ENCODE assay signal across 1 cellular context in the genomic region with DNA sequence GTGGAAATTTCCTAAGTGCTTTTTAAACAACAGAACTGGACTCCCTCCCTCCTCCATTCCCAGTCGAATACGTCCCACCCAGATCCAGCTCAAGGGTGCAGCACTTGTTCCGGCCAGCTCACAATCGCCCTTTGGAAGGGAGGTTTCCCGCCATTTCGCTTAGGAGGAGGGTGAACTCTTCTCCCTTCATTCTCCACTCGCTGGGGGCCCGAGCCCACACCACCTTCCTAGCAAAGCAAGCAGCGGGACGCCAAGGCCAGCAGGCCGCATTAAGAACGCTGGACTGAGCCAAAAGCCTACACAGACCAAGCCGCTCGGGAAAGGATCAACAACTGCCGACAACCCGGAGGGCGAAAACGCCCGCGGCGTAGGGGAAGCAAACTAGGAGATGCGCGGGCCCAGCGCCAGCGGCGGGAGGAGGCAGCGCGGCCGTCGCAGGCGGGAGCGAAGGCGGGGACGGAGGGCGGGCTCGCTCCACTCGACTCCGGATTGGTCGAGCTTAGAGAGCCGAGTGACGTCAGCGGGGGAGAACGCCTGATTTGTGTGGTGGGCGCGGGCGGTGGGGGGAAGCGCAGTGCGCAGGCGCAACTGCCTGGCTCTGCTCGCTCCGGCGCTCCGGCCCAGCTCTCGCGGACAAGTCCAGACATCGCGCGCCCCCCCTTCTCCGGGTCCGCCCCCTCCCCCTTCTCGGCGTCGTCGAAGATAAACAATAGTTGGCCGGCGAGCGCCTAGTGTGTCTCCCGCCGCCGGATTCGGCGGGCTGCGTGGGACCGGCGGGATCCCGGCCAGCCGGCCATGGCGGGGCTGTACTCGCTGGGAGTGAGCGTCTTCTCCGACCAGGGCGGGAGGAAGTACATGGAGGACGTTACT.
TF ChIP-seq lines count a peak whose summit lies in the region.

A gene (plus strand): TSS at position 574 of the 870 bp plus-strand sequence. CDS start 222 bp downstream, at position 796.

TF ChIP-seq in K562, 482 proteins besides CTCF, POLR2A, EP300 and RAD21 (continued from another document and continues in another):
- TF ChIP-seq, protein P1, sequence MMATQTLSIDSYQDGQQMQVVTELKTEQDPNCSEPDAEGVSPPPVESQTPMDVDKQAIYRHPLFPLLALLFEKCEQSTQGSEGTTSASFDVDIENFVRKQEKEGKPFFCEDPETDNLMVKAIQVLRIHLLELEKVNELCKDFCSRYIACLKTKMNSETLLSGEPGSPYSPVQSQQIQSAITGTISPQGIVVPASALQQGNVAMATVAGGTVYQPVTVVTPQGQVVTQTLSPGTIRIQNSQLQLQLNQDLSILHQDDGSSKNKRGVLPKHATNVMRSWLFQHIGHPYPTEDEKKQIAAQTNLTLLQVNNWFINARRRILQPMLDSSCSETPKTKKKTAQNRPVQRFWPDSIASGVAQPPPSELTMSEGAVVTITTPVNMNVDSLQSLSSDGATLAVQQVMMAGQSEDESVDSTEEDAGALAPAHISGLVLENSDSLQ (IDR thresholded peaks at IDR 0.05), result peak; percentile 85
- TF ChIP-seq, protein P2, sequence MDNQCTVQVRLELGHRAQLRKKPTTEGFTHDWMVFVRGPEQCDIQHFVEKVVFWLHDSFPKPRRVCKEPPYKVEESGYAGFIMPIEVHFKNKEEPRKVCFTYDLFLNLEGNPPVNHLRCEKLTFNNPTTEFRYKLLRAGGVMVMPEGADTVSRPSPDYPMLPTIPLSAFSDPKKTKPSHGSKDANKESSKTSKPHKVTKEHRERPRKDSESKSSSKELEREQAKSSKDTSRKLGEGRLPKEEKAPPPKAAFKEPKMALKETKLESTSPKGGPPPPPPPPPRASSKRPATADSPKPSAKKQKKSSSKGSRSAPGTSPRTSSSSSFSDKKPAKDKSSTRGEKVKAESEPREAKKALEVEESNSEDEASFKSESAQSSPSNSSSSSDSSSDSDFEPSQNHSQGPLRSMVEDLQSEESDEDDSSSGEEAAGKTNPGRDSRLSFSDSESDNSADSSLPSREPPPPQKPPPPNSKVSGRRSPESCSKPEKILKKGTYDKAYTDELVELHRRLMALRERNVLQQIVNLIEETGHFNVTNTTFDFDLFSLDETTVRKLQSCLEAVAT (IDR thresholded peaks at IDR 0.05), result peak; percentile 38 to 67; a peak in 1 of 4 replicates
- TF ChIP-seq ZSCAN32 (CRISPR knock-in tag; IDR thresholded peaks at IDR 0.05), result no peak
- TF ChIP-seq, protein P3, sequence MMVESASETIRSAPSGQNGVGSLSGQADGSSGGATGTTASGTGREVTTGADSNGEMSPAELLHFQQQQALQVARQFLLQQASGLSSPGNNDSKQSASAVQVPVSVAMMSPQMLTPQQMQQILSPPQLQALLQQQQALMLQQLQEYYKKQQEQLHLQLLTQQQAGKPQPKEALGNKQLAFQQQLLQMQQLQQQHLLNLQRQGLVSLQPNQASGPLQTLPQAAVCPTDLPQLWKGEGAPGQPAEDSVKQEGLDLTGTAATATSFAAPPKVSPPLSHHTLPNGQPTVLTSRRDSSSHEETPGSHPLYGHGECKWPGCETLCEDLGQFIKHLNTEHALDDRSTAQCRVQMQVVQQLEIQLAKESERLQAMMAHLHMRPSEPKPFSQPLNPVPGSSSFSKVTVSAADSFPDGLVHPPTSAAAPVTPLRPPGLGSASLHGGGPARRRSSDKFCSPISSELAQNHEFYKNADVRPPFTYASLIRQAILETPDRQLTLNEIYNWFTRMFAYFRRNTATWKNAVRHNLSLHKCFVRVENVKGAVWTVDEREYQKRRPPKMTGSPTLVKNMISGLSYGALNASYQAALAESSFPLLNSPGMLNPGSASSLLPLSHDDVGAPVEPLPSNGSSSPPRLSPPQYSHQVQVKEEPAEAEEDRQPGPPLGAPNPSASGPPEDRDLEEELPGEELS (CRISPR knock-in tag; IDR thresholded peaks at IDR 0.05; ENCODE audit: borderline replicate concordance), result peak; percentile 88; the same call in 1 of the 2 replicates
- peak; percentile 74 for TF ChIP-seq BCOR (IDR thresholded peaks at IDR 0.05)
- TF ChIP-seq, protein P4, sequence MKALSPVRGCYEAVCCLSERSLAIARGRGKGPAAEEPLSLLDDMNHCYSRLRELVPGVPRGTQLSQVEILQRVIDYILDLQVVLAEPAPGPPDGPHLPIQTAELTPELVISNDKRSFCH (CRISPR knock-in tag; IDR thresholded peaks at IDR 0.05), result no peak
- TF ChIP-seq, protein P4 (tag; IDR thresholded peaks at IDR 0.05), result peak; percentile 65; the same call in 1 of the 2 replicates
- TF ChIP-seq POLR3A (IDR thresholded peaks at IDR 0.05; ENCODE audit: borderline replicate concordance, extremely low read depth, insufficient read depth, insufficient read length), result no peak
- TF ChIP-seq, protein P5, sequence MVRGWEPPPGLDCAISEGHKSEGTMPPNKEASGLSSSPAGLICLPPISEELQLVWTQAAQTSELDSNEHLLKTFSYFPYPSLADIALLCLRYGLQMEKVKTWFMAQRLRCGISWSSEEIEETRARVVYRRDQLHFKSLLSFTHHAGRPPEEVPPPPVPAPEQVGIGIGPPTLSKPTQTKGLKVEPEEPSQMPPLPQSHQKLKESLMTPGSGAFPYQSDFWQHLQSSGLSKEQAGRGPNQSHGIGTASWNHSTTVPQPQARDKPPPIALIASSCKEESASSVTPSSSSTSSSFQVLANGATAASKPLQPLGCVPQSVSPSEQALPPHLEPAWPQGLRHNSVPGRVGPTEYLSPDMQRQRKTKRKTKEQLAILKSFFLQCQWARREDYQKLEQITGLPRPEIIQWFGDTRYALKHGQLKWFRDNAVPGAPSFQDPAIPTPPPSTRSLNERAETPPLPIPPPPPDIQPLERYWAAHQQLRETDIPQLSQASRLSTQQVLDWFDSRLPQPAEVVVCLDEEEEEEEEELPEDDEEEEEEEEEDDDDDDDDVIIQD (CRISPR knock-in tag; IDR thresholded peaks at IDR 0.05), result no peak
- TF ChIP-seq MCM7 (IDR thresholded peaks at IDR 0.05), result no peak
- no peak for TF ChIP-seq IFI16 (CRISPR knock-in tag; IDR thresholded peaks at IDR 0.05)
- TF ChIP-seq ZKSCAN1 (IDR thresholded peaks at IDR 0.05; ENCODE audit: low read depth, low read length), result peak; percentile 87
- no peak for TF ChIP-seq ZNF79 (CRISPR knock-in tag; IDR thresholded peaks at IDR 0.05; ENCODE audit: low read depth)
- TF ChIP-seq HDAC8 (tag; IDR thresholded peaks at IDR 0.05), result no peak
- TF ChIP-seq POU5F1 (IDR thresholded peaks at IDR 0.05; ENCODE audit: borderline replicate concordance, low read depth, low read length, partially characterized antibody), result peak; percentile 16
- TF ChIP-seq, protein P6, sequence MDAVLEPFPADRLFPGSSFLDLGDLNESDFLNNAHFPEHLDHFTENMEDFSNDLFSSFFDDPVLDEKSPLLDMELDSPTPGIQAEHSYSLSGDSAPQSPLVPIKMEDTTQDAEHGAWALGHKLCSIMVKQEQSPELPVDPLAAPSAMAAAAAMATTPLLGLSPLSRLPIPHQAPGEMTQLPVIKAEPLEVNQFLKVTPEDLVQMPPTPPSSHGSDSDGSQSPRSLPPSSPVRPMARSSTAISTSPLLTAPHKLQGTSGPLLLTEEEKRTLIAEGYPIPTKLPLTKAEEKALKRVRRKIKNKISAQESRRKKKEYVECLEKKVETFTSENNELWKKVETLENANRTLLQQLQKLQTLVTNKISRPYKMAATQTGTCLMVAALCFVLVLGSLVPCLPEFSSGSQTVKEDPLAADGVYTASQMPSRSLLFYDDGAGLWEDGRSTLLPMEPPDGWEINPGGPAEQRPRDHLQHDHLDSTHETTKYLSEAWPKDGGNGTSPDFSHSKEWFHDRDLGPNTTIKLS (IDR thresholded peaks at IDR 0.05; ENCODE audit: borderline replicate concordance, low read depth), result no peak; the same call in 1 of the 2 replicates
- TF ChIP-seq ARID2 (IDR thresholded peaks at IDR 0.05), result no peak
- TF ChIP-seq, protein P7, sequence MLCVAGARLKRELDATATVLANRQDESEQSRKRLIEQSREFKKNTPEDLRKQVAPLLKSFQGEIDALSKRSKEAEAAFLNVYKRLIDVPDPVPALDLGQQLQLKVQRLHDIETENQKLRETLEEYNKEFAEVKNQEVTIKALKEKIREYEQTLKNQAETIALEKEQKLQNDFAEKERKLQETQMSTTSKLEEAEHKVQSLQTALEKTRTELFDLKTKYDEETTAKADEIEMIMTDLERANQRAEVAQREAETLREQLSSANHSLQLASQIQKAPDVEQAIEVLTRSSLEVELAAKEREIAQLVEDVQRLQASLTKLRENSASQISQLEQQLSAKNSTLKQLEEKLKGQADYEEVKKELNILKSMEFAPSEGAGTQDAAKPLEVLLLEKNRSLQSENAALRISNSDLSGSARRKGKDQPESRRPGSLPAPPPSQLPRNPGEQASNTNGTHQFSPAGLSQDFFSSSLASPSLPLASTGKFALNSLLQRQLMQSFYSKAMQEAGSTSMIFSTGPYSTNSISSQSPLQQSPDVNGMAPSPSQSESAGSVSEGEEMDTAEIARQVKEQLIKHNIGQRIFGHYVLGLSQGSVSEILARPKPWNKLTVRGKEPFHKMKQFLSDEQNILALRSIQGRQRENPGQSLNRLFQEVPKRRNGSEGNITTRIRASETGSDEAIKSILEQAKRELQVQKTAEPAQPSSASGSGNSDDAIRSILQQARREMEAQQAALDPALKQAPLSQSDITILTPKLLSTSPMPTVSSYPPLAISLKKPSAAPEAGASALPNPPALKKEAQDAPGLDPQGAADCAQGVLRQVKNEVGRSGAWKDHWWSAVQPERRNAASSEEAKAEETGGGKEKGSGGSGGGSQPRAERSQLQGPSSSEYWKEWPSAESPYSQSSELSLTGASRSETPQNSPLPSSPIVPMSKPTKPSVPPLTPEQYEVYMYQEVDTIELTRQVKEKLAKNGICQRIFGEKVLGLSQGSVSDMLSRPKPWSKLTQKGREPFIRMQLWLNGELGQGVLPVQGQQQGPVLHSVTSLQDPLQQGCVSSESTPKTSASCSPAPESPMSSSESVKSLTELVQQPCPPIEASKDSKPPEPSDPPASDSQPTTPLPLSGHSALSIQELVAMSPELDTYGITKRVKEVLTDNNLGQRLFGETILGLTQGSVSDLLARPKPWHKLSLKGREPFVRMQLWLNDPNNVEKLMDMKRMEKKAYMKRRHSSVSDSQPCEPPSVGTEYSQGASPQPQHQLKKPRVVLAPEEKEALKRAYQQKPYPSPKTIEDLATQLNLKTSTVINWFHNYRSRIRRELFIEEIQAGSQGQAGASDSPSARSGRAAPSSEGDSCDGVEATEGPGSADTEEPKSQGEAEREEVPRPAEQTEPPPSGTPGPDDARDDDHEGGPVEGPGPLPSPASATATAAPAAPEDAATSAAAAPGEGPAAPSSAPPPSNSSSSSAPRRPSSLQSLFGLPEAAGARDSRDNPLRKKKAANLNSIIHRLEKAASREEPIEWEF (CRISPR knock-in tag; IDR thresholded peaks at IDR 0.05), result no peak
- TF ChIP-seq EGR1 (conservative IDR thresholded peaks at IDR 0.05), result peak; percentile 82
- TF ChIP-seq NCOA2 (IDR thresholded peaks at IDR 0.05; ENCODE audit: partially characterized antibody in 2 of 2), result no peak
- TF ChIP-seq PPARD (CRISPR knock-in tag; IDR thresholded peaks at IDR 0.05), result no peak
- TF ChIP-seq ZNF274 (IDR thresholded peaks at IDR 0.05; ENCODE audit: borderline replicate concordance, low read depth, low read length), result no peak
- no peak for TF ChIP-seq WHSC1 (IDR thresholded peaks at IDR 0.05; ENCODE audit: low read length)
- TF ChIP-seq, protein P8, sequence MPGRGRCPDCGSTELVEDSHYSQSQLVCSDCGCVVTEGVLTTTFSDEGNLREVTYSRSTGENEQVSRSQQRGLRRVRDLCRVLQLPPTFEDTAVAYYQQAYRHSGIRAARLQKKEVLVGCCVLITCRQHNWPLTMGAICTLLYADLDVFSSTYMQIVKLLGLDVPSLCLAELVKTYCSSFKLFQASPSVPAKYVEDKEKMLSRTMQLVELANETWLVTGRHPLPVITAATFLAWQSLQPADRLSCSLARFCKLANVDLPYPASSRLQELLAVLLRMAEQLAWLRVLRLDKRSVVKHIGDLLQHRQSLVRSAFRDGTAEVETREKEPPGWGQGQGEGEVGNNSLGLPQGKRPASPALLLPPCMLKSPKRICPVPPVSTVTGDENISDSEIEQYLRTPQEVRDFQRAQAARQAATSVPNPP (IDR thresholded peaks at IDR 0.05; ENCODE audit: borderline replicate concordance, insufficient read depth, insufficient read length), result no peak
- TF ChIP-seq, protein P9, sequence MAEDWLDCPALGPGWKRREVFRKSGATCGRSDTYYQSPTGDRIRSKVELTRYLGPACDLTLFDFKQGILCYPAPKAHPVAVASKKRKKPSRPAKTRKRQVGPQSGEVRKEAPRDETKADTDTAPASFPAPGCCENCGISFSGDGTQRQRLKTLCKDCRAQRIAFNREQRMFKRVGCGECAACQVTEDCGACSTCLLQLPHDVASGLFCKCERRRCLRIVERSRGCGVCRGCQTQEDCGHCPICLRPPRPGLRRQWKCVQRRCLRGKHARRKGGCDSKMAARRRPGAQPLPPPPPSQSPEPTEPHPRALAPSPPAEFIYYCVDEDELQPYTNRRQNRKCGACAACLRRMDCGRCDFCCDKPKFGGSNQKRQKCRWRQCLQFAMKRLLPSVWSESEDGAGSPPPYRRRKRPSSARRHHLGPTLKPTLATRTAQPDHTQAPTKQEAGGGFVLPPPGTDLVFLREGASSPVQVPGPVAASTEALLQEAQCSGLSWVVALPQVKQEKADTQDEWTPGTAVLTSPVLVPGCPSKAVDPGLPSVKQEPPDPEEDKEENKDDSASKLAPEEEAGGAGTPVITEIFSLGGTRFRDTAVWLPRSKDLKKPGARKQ (CRISPR knock-in tag; IDR thresholded peaks at IDR 0.05), result no peak
- no peak for TF ChIP-seq GATAD2A (IDR thresholded peaks at IDR 0.05)
- TF ChIP-seq, protein P10, sequence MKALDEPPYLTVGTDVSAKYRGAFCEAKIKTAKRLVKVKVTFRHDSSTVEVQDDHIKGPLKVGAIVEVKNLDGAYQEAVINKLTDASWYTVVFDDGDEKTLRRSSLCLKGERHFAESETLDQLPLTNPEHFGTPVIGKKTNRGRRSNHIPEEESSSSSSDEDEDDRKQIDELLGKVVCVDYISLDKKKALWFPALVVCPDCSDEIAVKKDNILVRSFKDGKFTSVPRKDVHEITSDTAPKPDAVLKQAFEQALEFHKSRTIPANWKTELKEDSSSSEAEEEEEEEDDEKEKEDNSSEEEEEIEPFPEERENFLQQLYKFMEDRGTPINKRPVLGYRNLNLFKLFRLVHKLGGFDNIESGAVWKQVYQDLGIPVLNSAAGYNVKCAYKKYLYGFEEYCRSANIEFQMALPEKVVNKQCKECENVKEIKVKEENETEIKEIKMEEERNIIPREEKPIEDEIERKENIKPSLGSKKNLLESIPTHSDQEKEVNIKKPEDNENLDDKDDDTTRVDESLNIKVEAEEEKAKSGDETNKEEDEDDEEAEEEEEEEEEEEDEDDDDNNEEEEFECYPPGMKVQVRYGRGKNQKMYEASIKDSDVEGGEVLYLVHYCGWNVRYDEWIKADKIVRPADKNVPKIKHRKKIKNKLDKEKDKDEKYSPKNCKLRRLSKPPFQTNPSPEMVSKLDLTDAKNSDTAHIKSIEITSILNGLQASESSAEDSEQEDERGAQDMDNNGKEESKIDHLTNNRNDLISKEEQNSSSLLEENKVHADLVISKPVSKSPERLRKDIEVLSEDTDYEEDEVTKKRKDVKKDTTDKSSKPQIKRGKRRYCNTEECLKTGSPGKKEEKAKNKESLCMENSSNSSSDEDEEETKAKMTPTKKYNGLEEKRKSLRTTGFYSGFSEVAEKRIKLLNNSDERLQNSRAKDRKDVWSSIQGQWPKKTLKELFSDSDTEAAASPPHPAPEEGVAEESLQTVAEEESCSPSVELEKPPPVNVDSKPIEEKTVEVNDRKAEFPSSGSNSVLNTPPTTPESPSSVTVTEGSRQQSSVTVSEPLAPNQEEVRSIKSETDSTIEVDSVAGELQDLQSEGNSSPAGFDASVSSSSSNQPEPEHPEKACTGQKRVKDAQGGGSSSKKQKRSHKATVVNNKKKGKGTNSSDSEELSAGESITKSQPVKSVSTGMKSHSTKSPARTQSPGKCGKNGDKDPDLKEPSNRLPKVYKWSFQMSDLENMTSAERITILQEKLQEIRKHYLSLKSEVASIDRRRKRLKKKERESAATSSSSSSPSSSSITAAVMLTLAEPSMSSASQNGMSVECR (CRISPR knock-in tag; IDR thresholded peaks at IDR 0.05), result no peak
